24 cellular contexts compared by ENCODE assay signal in genomic region chr7:122974229-122974628, GRCh38. TPM values are rescaled to one million over a fixed set of nuclear protein-coding genes. Genes with fewer than 3 reads are reported as not detected.
"Had no signal": no experiment of that assay in that cellular context is flagged by ENCODE, and none has a peak within 500 bp of the region (broad histone marks: within the 10 kb centered on the region; RNA-seq: fewer than 3 reads in every experiment).

No MANE protein-coding gene starts in this region.

- FAIRE-seq: urothelium cell line had no signal

- H3K27ac ChIP-seq: epithelial cell of prostate, esophagus muscularis mucosa, gastroesophageal sphincter, ovary, right atrium auricular region, sigmoid colon, suprapubic skin, thyroid gland had no signal

- H3K36me3 Mint-ChIP-seq: naive thymus-derived CD8-positive, alpha-beta T cell; type B pancreatic cell had no signal

- H3K27me3 ChIP-seq: esophagus muscularis mucosa, ovary, right atrium auricular region, sigmoid colon, suprapubic skin, thyroid gland had no signal

- H3K4me1 ChIP-seq: esophagus muscularis mucosa, gastroesophageal sphincter, right atrium auricular region, sigmoid colon, suprapubic skin, thyroid gland had no signal

- ATAC-seq: gastroesophageal sphincter; naive thymus-derived CD8-positive, alpha-beta T cell; stimulated activated naive CD8-positive, alpha-beta T cell treated with anti-CD3 and anti-CD28 coated beads, Interleukin-15, Interleukin-2, amounts not matched to agents 100 U/mL and 50 U/mL, for 24 hours had no signal

- H3K36me3 ChIP-seq: esophagus muscularis mucosa, gastroesophageal sphincter, ovary, right atrium auricular region, sigmoid colon, suprapubic skin, thyroid gland had no signal

- H3K4me3 Mint-ChIP-seq: naive thymus-derived CD8-positive, alpha-beta T cell; type B pancreatic cell had no signal

- H3K27ac Mint-ChIP-seq: naive thymus-derived CD8-positive, alpha-beta T cell; type B pancreatic cell had no signal

- H3K9me3 Mint-ChIP-seq: type B pancreatic cell had no signal

- H3K4me1 Mint-ChIP-seq: naive thymus-derived CD8-positive, alpha-beta T cell had no signal

- H3K4me3 ChIP-seq: esophagus muscularis mucosa, gastroesophageal sphincter, ovary, right atrium auricular region, sigmoid colon, suprapubic skin, thyroid gland had no signal

- DNase-seq: effector memory CD4-positive, alpha-beta T cell; naive thymus-derived CD8-positive, alpha-beta T cell; ovary; sigmoid colon; small intestine; stimulated activated CD4-positive, alpha-beta T cell treated with anti-CD3 and anti-CD28 coated beads, Interleukin-12 subunit alpha, Interleukin-12 subunit beta, amount 100 ng/mL, for 4 hours; stimulated activated CD4-positive, alpha-beta T cell treated with anti-CD3 and anti-CD28 coated beads, Interleukin-2, amount 100 ng/mL, for 48 hours; stimulated activated naive CD8-positive, alpha-beta T cell treated with anti-CD3 and anti-CD28 coated beads, Interleukin-15, Interleukin-2, amounts not matched to agents 100 U/mL and 50 U/mL, for 24 hours; thyroid gland had no signal

- H3K27me3 Mint-ChIP-seq: naive thymus-derived CD8-positive, alpha-beta T cell had no signal

- H3K9me3 ChIP-seq: esophagus muscularis mucosa, gastroesophageal sphincter, ovary, right atrium auricular region, sigmoid colon, suprapubic skin, thyroid gland had no signal

RNA-seq across cellular contexts. Expression of gene TAS2R16, which starts 21.3 kb away (rescaled TPM):
- total RNA-seq: esophagus muscularis mucosa; fibroblast of villous mesenchyme; gastroesophageal sphincter; kidney epithelial cell; liver; lung microvascular endothelial cell; mesenteric fat pad; mononuclear cell; naive thymus-derived CD8-positive, alpha-beta T cell; ovary; posterior vena cava; right atrium auricular region; sigmoid colon; suprapubic skin; thyroid gland had no signal
- polyA plus RNA-seq: liver; naive thymus-derived CD8-positive, alpha-beta T cell; neural cell; ovary; sigmoid colon; small intestine had no signal
